ENCODE assay signal across 24 cellular contexts in genomic region chr1:185811062-185811709, GRCh38.
"Had no signal": no experiment of that assay in that cellular context is flagged by ENCODE, and none has a peak within 500 bp of the region (broad histone marks: within the 10 kb centered on the region; RNA-seq: fewer than 3 reads in every experiment).

No MANE protein-coding gene starts in this region.

- H3K36me3 Mint-ChIP-seq: activated CD8-positive, alpha-beta memory T cell treated with anti-CD3 and anti-CD28 coated beads, Interleukin-2, amount 10 ng/mL, durations not matched to agents 7 days and 5 days; brain had no signal

- H3K4me3 Mint-ChIP-seq: activated CD8-positive, alpha-beta memory T cell treated with anti-CD3 and anti-CD28 coated beads, Interleukin-2, amount 10 ng/mL, durations not matched to agents 7 days and 5 days; brain had no signal

- H3K27ac Mint-ChIP-seq: activated CD8-positive, alpha-beta memory T cell treated with anti-CD3 and anti-CD28 coated beads, Interleukin-2, amount 10 ng/mL, durations not matched to agents 7 days and 5 days; brain had no signal

- H3K4me3 ChIP-seq: esophagus squamous epithelium, prostate gland, stomach, testis had no signal

- H3K4me1 Mint-ChIP-seq: brain had no signal

- H3K27me3 Mint-ChIP-seq: brain had no signal

- H3K36me3 ChIP-seq: esophagus squamous epithelium, prostate gland, stomach had no signal

- H3K9me3 Mint-ChIP-seq: brain had no signal

- H3K27me3 ChIP-seq: esophagus squamous epithelium, foreskin keratinocyte, stomach, testis had no signal

- DNase-seq: activated CD4-positive, alpha-beta T cell treated with anti-CD3 and anti-CD28 coated beads, Interleukin-2, amount 50 U/mL, for 48 hours; activated CD8-positive, alpha-beta memory T cell treated with anti-CD3 and anti-CD28 coated beads, Interleukin-2, amount 10 ng/mL, durations not matched to agents 7 days and 5 days; activated effector memory CD4-positive, alpha-beta T cell treated with Interleukin-2 at 50 U/mL for 16 hours; activated naive CD4-positive, alpha-beta T cell treated with anti-CD3 and anti-CD28 coated beads, Interleukin-2, amount 50 U/mL, for 16 hours; activated T-cell treated with anti-CD3 and anti-CD28 coated beads, Interleukin-2, amount 50 U/mL, for 1 hour; central memory CD4-positive, alpha-beta T cell; cortex of kidney; effector CD4-positive, alpha-beta T cell; esophagus squamous epithelium; foreskin keratinocyte; glutamatergic neuron; hypothalamus; kidney glomerular epithelial cell; left ventricle myocardium superior; stimulated activated CD4-positive, alpha-beta T cell treated with anti-CD3 and anti-CD28 coated beads, Interleukin-12 subunit alpha, Interleukin-12 subunit beta, amount 100 ng/mL, for 4 hours; stimulated activated CD4-positive, alpha-beta T cell treated with anti-CD3 and anti-CD28 coated beads, Interleukin-2, amount 100 ng/mL, for 24 hours; stomach; T-helper 1 cell; T1000; testis had no signal

- H3K27ac ChIP-seq: esophagus squamous epithelium, foreskin keratinocyte, prostate gland, stomach, testis, VCaP had no signal

- H3K4me1 ChIP-seq: esophagus squamous epithelium, foreskin keratinocyte, prostate gland, stomach, testis had no signal

- H3K9me3 ChIP-seq: esophagus squamous epithelium, prostate gland, stomach, testis had no signal

- ATAC-seq: activated CD8-positive, alpha-beta memory T cell treated with anti-CD3 and anti-CD28 coated beads, Interleukin-2, amount 10 ng/mL, durations not matched to agents 7 days and 5 days; foreskin keratinocyte; left ventricle myocardium superior; sciatic nerve had no signal
